ENCODE assay signal across 8 cellular contexts in genomic region chr10:100303724-100304319, GRCh38. TPM values are rescaled to one million over a fixed set of nuclear protein-coding genes. Genes with fewer than 3 reads are reported as not detected.
DNase-seq lines count a peak whose midpoint lies in the region; ATAC-seq and TF ChIP-seq lines count a peak whose summit lies in the region.
"Had no signal": no experiment of that assay in that cellular context is flagged by ENCODE, and none has a peak within 500 bp of the region (broad histone marks: within the 10 kb centered on the region; RNA-seq: fewer than 3 reads in every experiment).

No MANE protein-coding gene starts in this region.

- ATAC-seq in lower lobe of right lung = no peak
- no peak for ATAC-seq in GM21737 (IDR thresholded peaks at IDR 0.05; ENCODE audit: unreplicated experiment)

- H3K4me1 ChIP-seq in lower lobe of right lung = no peaks in the 10 kb centered on the region

- no peaks in the 10 kb centered on the region for H3K9me3 ChIP-seq in lower lobe of right lung

- DNase-seq in GM10266 (ENCODE audit: extremely low spot score) (peak; percentile 54), NCI-H1105 (lab: John Stamatoyannopoulos, UW) (peak; percentile 5), astrocyte of the hippocampus (ENCODE audit: low read depth, low spot score) (peak; percentile 26), lower lobe of right lung (no peak), nucleus accumbens (lab: John Stamatoyannopoulos, UW) (no peak)
- DNase-seq in stimulated activated naive CD4-positive, alpha-beta T cell (lab: John Stamatoyannopoulos, UW) = no peak

- H3K27me3 ChIP-seq in lower lobe of right lung (ENCODE audit: low read depth) = peaks cover 7% of the 10 kb centered on the region

- intact Hi-C loops in lower lobe of right lung (cut with DNase I) = no loop called here

- no peaks in the 10 kb centered on the region for H3K36me3 ChIP-seq in lower lobe of right lung

- no peak overlapping the region for H3K27ac ChIP-seq in lower lobe of right lung

- TF ChIP-seq CTCF in GM10266 (IDR thresholded peaks at IDR 0.05; ENCODE audit: control insufficient read depth, insufficient read depth, low read depth, missing control alignments) (peak; percentile 65), lower lobe of right lung (IDR thresholded peaks at IDR 0.05) (peak; percentile 57)

- H3K4me3 ChIP-seq in lower lobe of right lung = no peak overlapping the region

RNA-seq across cellular contexts. Expression of gene BLOC1S2, which starts 17.3 kb away (rescaled TPM):
- total RNA-seq in lower lobe of right lung = 45.4 TPM

RNA-seq across cellular contexts. Expression of gene PKD2L1, which starts 26.2 kb away (rescaled TPM):
- 3.4 TPM for total RNA-seq in lower lobe of right lung
- total RNA-seq: pulmonary artery endothelial cell had no signal

RNA-seq across cellular contexts. Expression of gene CWF19L1, which starts 36.4 kb away (rescaled TPM):
- total RNA-seq in lower lobe of right lung = 18.1 TPM

RNA-seq across cellular contexts. Expression of gene SCD, which starts 43.2 kb away (rescaled TPM):
- total RNA-seq in lower lobe of right lung = 327 TPM

Comparison
In these comparisons a context has a peak if more than half of its experiments do, and no peak if none do; other contexts are left out.
1. DNase-seq: peak in GM10266 (single experiment), NCI-H1105 (single experiment) and astrocyte of the hippocampus (single experiment); none in lower lobe of right lung (single experiment), stimulated activated naive CD4-positive, alpha-beta T cell (0 of 6) and nucleus accumbens (0 of 56).